Comparison of ENCODE assay signal across 7 cellular contexts in the genomic region with DNA sequence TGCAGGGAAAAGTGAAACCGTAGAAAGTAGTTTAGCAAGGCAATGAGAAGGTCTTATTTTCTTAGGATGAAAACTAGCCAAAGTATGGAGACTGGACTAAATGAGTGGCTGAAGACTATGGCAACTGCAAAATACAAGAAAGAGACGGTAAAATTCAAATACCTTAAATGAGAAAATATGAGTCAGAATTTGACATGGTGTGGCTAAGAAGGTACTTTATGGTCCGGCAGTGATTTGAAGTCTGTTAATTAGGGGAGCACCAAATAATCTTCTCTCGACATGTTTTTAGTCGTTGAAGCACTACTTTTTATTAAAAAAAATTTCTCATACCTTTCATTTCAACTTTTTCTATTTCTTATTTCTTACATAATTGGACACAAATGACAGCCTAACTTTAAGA.
"Had no signal": no experiment of that assay in that cellular context is flagged by ENCODE, and none has a peak within 500 bp of the region (broad histone marks: within the 10 kb centered on the region; RNA-seq: fewer than 3 reads in every experiment).

No MANE protein-coding gene starts in this region.

- DNase-seq: GDM1, GF-D8 had no signal

- FAIRE-seq: G401.6, GM12891, GM12892, GM18507, GM19239 had no signal
